Comparison of ENCODE assay signal across 22 cellular contexts in the genomic region with DNA sequence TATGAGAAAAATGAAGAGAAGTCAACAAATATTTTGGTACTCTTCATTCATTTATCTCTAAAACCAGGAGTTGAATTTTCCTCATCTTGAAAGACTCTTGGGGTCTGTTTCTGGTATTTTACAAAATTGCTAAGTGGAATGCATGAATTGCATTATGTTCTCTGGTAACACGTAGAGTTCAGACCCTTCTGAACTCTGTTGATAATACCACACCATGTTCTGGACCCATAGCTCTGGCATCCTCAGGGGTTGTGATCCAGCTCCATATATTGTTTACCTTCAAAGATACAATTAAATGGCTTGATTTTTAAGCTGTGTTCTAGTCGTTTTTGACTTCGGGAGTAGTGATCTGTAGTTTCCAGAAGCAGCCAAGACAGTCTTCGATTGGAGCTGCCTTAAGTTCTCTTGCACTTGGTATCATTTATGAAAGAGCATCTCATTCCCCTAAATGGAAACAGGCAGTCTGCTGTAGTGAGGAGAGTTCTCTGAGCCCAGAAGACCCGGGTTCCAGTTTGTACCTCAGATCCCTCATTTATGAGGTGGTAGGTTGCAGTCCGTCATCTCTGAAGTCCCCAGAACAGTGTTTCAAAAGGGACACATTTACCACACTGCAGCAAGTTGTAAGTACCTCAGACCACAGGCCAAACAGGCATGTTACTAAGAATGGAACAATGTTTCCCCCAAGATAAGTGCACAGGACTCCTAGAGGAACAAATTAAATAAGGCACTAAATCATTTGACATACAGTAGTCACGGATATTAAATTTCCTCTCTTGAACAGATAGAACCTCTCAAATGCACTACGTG. TPM values are rescaled to one million over a fixed set of nuclear protein-coding genes. Genes with fewer than 3 reads are reported as not detected.
DNase-seq lines count a peak whose midpoint lies in the region; ATAC-seq, FAIRE-seq and TF ChIP-seq lines count a peak whose summit lies in the region.
"Had no signal": no experiment of that assay in that cellular context is flagged by ENCODE, and none has a peak within 500 bp of the region (broad histone marks: within the 10 kb centered on the region; RNA-seq: fewer than 3 reads in every experiment).

No MANE protein-coding gene starts in this region.

- peaks cover 42% of the 10 kb centered on the region for H3K36me3 Mint-ChIP-seq in activated CD8-positive, alpha-beta memory T cell treated with anti-CD3 and anti-CD28 coated beads, Interleukin-2, amount 10 ng/mL, durations not matched to agents 7 days and 5 days
- peaks cover 25% of the 10 kb centered on the region for H3K36me3 Mint-ChIP-seq in progenitor cell of endocrine pancreas (ENCODE audit: insufficient read depth)

- peak; percentile 41 for DNase-seq in activated CD8-positive, alpha-beta memory T cell treated with anti-CD3 and anti-CD28 coated beads, Interleukin-2, amount 10 ng/mL, durations not matched to agents 7 days and 5 days
- no peak for DNase-seq in activated CD8-positive, alpha-beta memory T cell treated with anti-CD3 and anti-CD28 coated beads for 24 hours
- peak in 1 of 4 experiments; percentile 7 for DNase-seq in K562 (ENCODE audit: extremely low read depth in 1 of 4, low spot score in 3 of 4)
- no peak for DNase-seq in progenitor cell of endocrine pancreas (ENCODE audit: low spot score, unreplicated experiment)
- DNase-seq in HK-2 (ENCODE audit: unreplicated experiment): no peak
- DNase-seq in prostate gland (ENCODE audit: low spot score): no peak
- no peak for DNase-seq in SJCRH30
- DNase-seq: ACHN; Calu3; effector CD4-positive, alpha-beta T cell; hypothalamus; NCI-H1105 treated with DMSO at 0.1 percent for 48 hours; stimulated activated CD4-positive, alpha-beta T cell treated with anti-CD3 and anti-CD28 coated beads, Interleukin-12 subunit alpha, Interleukin-12 subunit beta, amount 100 ng/mL, for 4 hours; trophoblast cell had no signal

- H3K9me3 ChIP-seq in K562 (replicated peaks; ENCODE audit: control insufficient read depth, insufficient read depth, low read depth, low read length) (no peaks in the 10 kb centered on the region), prostate gland (no peaks in the 10 kb centered on the region), SJCRH30 (replicated peaks) (no peaks in the 10 kb centered on the region)
- H3K9me3 ChIP-seq: BLaER1 treated with 17β-estradiol and CSF1 and Interleukin-3, amounts not matched to agents 10 nM and 100 nM; neutrophil had no signal

- H3K4me1 ChIP-seq in K562 (replicated peaks in 1 of 2; ENCODE audit: control insufficient read depth in 2 of 2, insufficient read depth in 2 of 2, low read length in 2 of 2) (no peaks in the 10 kb centered on the region), prostate gland (replicated peaks) (no peaks in the 10 kb centered on the region), SJCRH30 (no peaks in the 10 kb centered on the region)
- H3K4me1 ChIP-seq: BLaER1 treated with 17β-estradiol and CSF1 and Interleukin-3, amounts not matched to agents 10 nM and 100 nM had no signal

- TF ChIP-seq CTCF in K562 (IDR thresholded peaks at IDR 0.05 in 2 of 3, conservative IDR thresholded peaks at IDR 0.05 in 1 of 3; ENCODE audit: insufficient read depth in 2 of 3, low read depth in 1 of 3, low read length in 3 of 3) (no peak), progenitor cell of endocrine pancreas (IDR thresholded peaks at IDR 0.05; ENCODE audit: unreplicated experiment) (no peak), prostate gland (IDR thresholded peaks at IDR 0.05) (no peak)

- no peak overlapping the region for H3K4me3 Mint-ChIP-seq in activated CD8-positive, alpha-beta memory T cell treated with anti-CD3 and anti-CD28 coated beads, Interleukin-2, amount 10 ng/mL, durations not matched to agents 7 days and 5 days
- H3K4me3 Mint-ChIP-seq in progenitor cell of endocrine pancreas (ENCODE audit: low read depth): no peak overlapping the region
- H3K4me3 Mint-ChIP-seq: activated T-helper 1 cell treated with anti-CD3 and anti-CD28 coated beads, Interleukin-12 subunit alpha, Interleukin-12 subunit beta, Interleukin-2, Interleukin-4 antibody, amounts not matched to agents 30 ng/mL and 10 ng/mL and 1 ng/mL, durations not matched to agents 14 hours and 24 hours and 36 hours had no signal

- H3K9ac ChIP-seq in K562 (ENCODE audit: insufficient read depth in 1 of 2, low read depth in 2 of 2, low read length in 2 of 2): no peak overlapping the region
- H3K9ac ChIP-seq: BLaER1 treated with 17β-estradiol and CSF1 and Interleukin-3, amounts not matched to agents 10 nM and 100 nM had no signal

- in situ Hi-C loops in K562 (cut with MboI): no loop called here

- H4K20me1 ChIP-seq in K562 (replicated peaks; ENCODE audit: control insufficient read depth, insufficient read depth, low read length): 0 out of 2 replicates have a peak, but pooled peaks cover 6% of the 10 kb centered on the region

- H3K4me3 ChIP-seq in K562 (no peak overlapping the region), prostate gland (no peak overlapping the region), SJCRH30 (no peak overlapping the region)
- H3K4me3 ChIP-seq: BLaER1 treated with 17β-estradiol and CSF1 and Interleukin-3, amounts not matched to agents 10 nM and 100 nM; lung had no signal

- FAIRE-seq in K562 (lab: Jason Lieb, UNC): no peak
- FAIRE-seq: frontal cortex had no signal

- peaks cover under 1% of the 10 kb centered on the region; the same call in 1 of the 3 replicates for H3K79me2 ChIP-seq in K562 (ENCODE audit: control insufficient read depth, insufficient read depth, low read length)

- peaks cover 67% of the 10 kb centered on the region for H3K36me3 ChIP-seq in K562 (ENCODE audit: control insufficient read depth, insufficient read depth, low read length)
- H3K36me3 ChIP-seq in prostate gland: peaks cover 9 to 24% of the 10 kb centered on the region in 2 donors
- peaks cover 36% of the 10 kb centered on the region for H3K36me3 ChIP-seq in SJCRH30

- TF ChIP-seq POLR2A in K562 (conservative IDR thresholded peaks at IDR 0.05): peak; percentile 63
- TF ChIP-seq POLR2A in prostate gland (IDR thresholded peaks at IDR 0.05): no peak

- H3K27me3 ChIP-seq in K562 (ENCODE audit: control insufficient read depth in 2 of 2, insufficient read depth in 2 of 2, low read length in 2 of 2) (no peaks in the 10 kb centered on the region), prostate gland (replicated peaks; ENCODE audit: insufficient read depth) (no peaks in the 10 kb centered on the region), SJCRH30 (no peaks in the 10 kb centered on the region)
- H3K27me3 ChIP-seq: BLaER1 treated with 17β-estradiol and CSF1 and Interleukin-3, amounts not matched to agents 10 nM and 100 nM; neutrophil had no signal

- H3K27ac ChIP-seq in K562 (ENCODE audit: extremely low read depth, low read depth, low read length) (no peak overlapping the region), prostate gland (no peak overlapping the region), SJCRH30 (no peak overlapping the region)
- H3K27ac ChIP-seq: BLaER1 treated with 17β-estradiol and CSF1 and Interleukin-3, amounts not matched to agents 10 nM and 100 nM; neutrophil had no signal

- peak; percentile 60 for ATAC-seq in activated CD8-positive, alpha-beta memory T cell treated with anti-CD3 and anti-CD28 coated beads, Interleukin-2, amount 10 ng/mL, durations not matched to agents 7 days and 5 days
- ATAC-seq in HG02610 (IDR thresholded peaks at IDR 0.05; ENCODE audit: unreplicated experiment): peak; percentile 58
- ATAC-seq in K562: peak; percentile 27
- ATAC-seq: esophagus mucosa had no signal

- BruUV-seq in K562 (replicated peaks; lab: Mats Ljungman, UMichigan): no TSS peak

- intact Hi-C loops in K562 (cut with micrococcal nuclease): loop anchor here (10.0 kb wide), 1 partner anchor 129 kb away; no protein-coding TSS in a partner anchor
- intact Hi-C loops in prostate gland (cut with DNase I): no loop called here

- POLR2A ChIA-PET in K562 (lab: Yijun Ruan, JAX): interaction anchor here (0.6 to 3.6 kb wide), 5 partner anchors 9 to 1227 kb away, joined by 3 to 22 read pairs (median 4); partner anchors contain the start of gene PSMD7

- no peak overlapping the region for H3K4me2 ChIP-seq in K562 (ENCODE audit: insufficient read depth, low read length)
- H3K4me2 ChIP-seq: BLaER1 treated with 17β-estradiol and CSF1 and Interleukin-3, amounts not matched to agents 10 nM and 100 nM had no signal

- no peak overlapping the region for H3K27ac Mint-ChIP-seq in activated CD8-positive, alpha-beta memory T cell treated with anti-CD3 and anti-CD28 coated beads, Interleukin-2, amount 10 ng/mL, durations not matched to agents 7 days and 5 days
- peak overlapping the region; percentile 52 for H3K27ac Mint-ChIP-seq in progenitor cell of endocrine pancreas

- no peak for TF ChIP-seq EP300 in K562 (IDR thresholded peaks at IDR 0.05; ENCODE audit: low read length)

- peaks cover 21% of the 10 kb centered on the region for H3K4me1 Mint-ChIP-seq in activated CD8-positive, alpha-beta memory T cell treated with anti-CD3 and anti-CD28 coated beads, Interleukin-2, amount 10 ng/mL, durations not matched to agents 7 days and 5 days
- no peaks in the 10 kb centered on the region for H3K4me1 Mint-ChIP-seq in progenitor cell of endocrine pancreas (ENCODE audit: low read depth)

- H3K9me1 ChIP-seq in K562 (ENCODE audit: control insufficient read depth, insufficient read depth, low read length): no peaks in the 10 kb centered on the region

- CTCF ChIA-PET in activated CD8-positive, alpha-beta memory T cell treated with anti-CD3 and anti-CD28 coated beads, Interleukin-2, amount 10 ng/mL, durations not matched to agents 7 days and 5 days (lab: Charles Lee): interaction anchor here (1.5 kb wide), 1 partner anchor 11 kb away, joined by 5 read pairs; no protein-coding TSS in a partner anchor
- CTCF ChIA-PET in K562 (lab: Yijun Ruan, JAX; ENCODE audit: low intra/inter-chr PET ratio): no interaction called here

- H2AFZ ChIP-seq in K562 (ENCODE audit: low read depth, low read length): no peak overlapping the region

- 69% methylated on average over 8 of the region's 8 CpGs for WGBS in K562 (ENCODE audit: insufficient coverage, low coverage, missing lambda C conversion rate)
- 73% methylated on average over 8 of the region's 8 CpGs for WGBS in prostate gland

- no peaks in the 10 kb centered on the region for H3K9me3 Mint-ChIP-seq in activated CD8-positive, alpha-beta memory T cell treated with anti-CD3 and anti-CD28 coated beads, Interleukin-2, amount 10 ng/mL, durations not matched to agents 7 days and 5 days (ENCODE audit: low read depth)
- no peaks in the 10 kb centered on the region for H3K9me3 Mint-ChIP-seq in progenitor cell of endocrine pancreas (ENCODE audit: low read depth)
- H3K9me3 Mint-ChIP-seq: activated naive CD4-positive, alpha-beta T cell treated with anti-CD3 and anti-CD28 coated beads, Interleukin-2, amount 50 U/mL, for 72 hours; activated T-helper 1 cell treated with anti-CD3 and anti-CD28 coated beads, Interleukin-12 subunit alpha, Interleukin-12 subunit beta, Interleukin-2, Interleukin-4 antibody, amounts not matched to agents 30 ng/mL and 10 ng/mL and 1 ng/mL, durations not matched to agents 14 hours and 24 hours and 36 hours had no signal

- H3K27me3 Mint-ChIP-seq in activated CD8-positive, alpha-beta memory T cell treated with anti-CD3 and anti-CD28 coated beads, Interleukin-2, amount 10 ng/mL, durations not matched to agents 7 days and 5 days: no peaks in the 10 kb centered on the region
- no peaks in the 10 kb centered on the region for H3K27me3 Mint-ChIP-seq in progenitor cell of endocrine pancreas

- TF ChIP-seq RAD21 in K562 (CRISPR knock-in tag; conservative IDR thresholded peaks at IDR 0.05 in 1 of 2, IDR thresholded peaks at IDR 0.05 in 1 of 2): no peak

RNA-seq across cellular contexts. Expression of gene PSMD7, which starts 9.6 kb away (rescaled TPM):
- total RNA-seq in activated CD8-positive, alpha-beta memory T cell treated with anti-CD3 and anti-CD28 coated beads, Interleukin-2, amount 10 ng/mL, durations not matched to agents 7 days and 5 days: 100 to 1,000 TPM in 1 of 2 experiments, 10 to 100 TPM in 1; 91.6 to 110 TPM
- total RNA-seq in K562 (2011; cell fraction: chromatin; rRNA removed; ENCODE audit: low replicate concordance): 56.8 and 81.4 TPM in 2 replicates
- total RNA-seq in K562 (2011; cell fraction: nucleolus; rRNA removed): 55.3 and 57.0 TPM in 2 replicates
- 67.5 and 79.8 TPM in 2 replicates for total RNA-seq in K562 (2011; cell fraction: nucleoplasm; rRNA removed)
- total RNA-seq in K562 (2014; rRNA removed) (114 and 115 TPM in 2 replicates), K562 (2014; rRNA removed; fragmentation: Illumina TruSeq; extraction: Trizol) (144 and 152 TPM in 2 replicates), K562 (2015; rRNA removed; fragmentation: Illumina TruSeq; extraction: Trizol) (160 TPM in 2 replicates), K562 (2021) (148 and 156 TPM in 2 replicates), progenitor cell of endocrine pancreas (87.6 and 92.9 TPM in 2 replicates), prostate gland (10 to 100 TPM; 54.1 to 78.0 TPM)
- polyA plus RNA-seq in K562 (2011; rRNA removed) (142 and 199 TPM in 2 replicates), K562 (2014; fragmentation: Illumina TruSeq; extraction: Trizol) (226 and 227 TPM in 2 replicates), K562 (2014; fragmentation: Nextera tagmentation; extraction: Ambion mirVana) (100 to 1,000 TPM; 100 to 142 TPM), K562 (2014; rRNA removed) (162 and 164 TPM in 2 replicates)
- 88.7 and 96.3 TPM in 2 replicates for polyA plus RNA-seq in K562 (2011; cell fraction: cytosol; rRNA removed)
- 85.1 and 99.5 TPM in 2 replicates for polyA plus RNA-seq in K562 (2011; cell fraction: nucleus; rRNA removed)
- 144 and 182 TPM in 2 replicates for polyA plus RNA-seq in K562 (2012)
- 191 and 239 TPM in 2 replicates for polyA minus RNA-seq in K562 (2011; rRNA and poly(A)+ RNA removed)
- 48.9 and 62.5 TPM in 2 replicates for polyA minus RNA-seq in K562 (2011; cell fraction: cytosol; rRNA and poly(A)+ RNA removed)
- 44.7 and 87.3 TPM in 2 replicates for polyA minus RNA-seq in K562 (2011; cell fraction: nucleus; rRNA and poly(A)+ RNA removed)
- total RNA-seq in SJCRH30 (2014; rRNA removed; shearing (Covaris generic)): 50.0 and 59.8 TPM in 2 replicates
